Comparison of ENCODE assay signal across 1 cellular context in genomic region chr6:105136433-105137350, GRCh38.
A peak's percentile ranks its signal among the peaks of the same experiment; 100 is the strongest.
TF ChIP-seq lines count a peak whose summit lies in the region.

No MANE protein-coding gene starts in this region.

TF ChIP-seq in HepG2, 621 proteins besides CTCF, POLR2A, EP300 and RAD21 (continued from another document):
- TF ChIP-seq TFDP2 (CRISPR knock-in tag; IDR thresholded peaks at IDR 0.05) (peak; percentile 37), MXD3 (CRISPR knock-in tag; IDR thresholded peaks at IDR 0.05) (peak; percentile 37; the same call in 1 of the 2 replicates), HNRNPLL (IDR thresholded peaks at IDR 0.05; ENCODE audit: low read depth, low read length, poor library complexity, severe bottlenecking) (peak; percentile 35), NRL (CRISPR knock-in tag; IDR thresholded peaks at IDR 0.05; ENCODE audit: borderline replicate concordance) (no peak), MTF2 (CRISPR knock-in tag; IDR thresholded peaks at IDR 0.05; ENCODE audit: borderline replicate concordance) (peak; percentile 78; the same call in 1 of the 2 replicates), GABPB1 (CRISPR knock-in tag; IDR thresholded peaks at IDR 0.05) (peak; percentile 39; the same call in 1 of the 2 replicates), ATF7 (IDR thresholded peaks at IDR 0.05) (no peak), ATF7 (CRISPR knock-in tag; IDR thresholded peaks at IDR 0.05) (no peak), ZNF609 (CRISPR knock-in tag; IDR thresholded peaks at IDR 0.05; ENCODE audit: borderline replicate concordance) (0 out of 2 replicates have a peak, but pooled peaks have one; percentile 18), ZNF768 (CRISPR knock-in tag; IDR thresholded peaks at IDR 0.05) (no peak), HMGXB4 (CRISPR knock-in tag; IDR thresholded peaks at IDR 0.05; ENCODE audit: borderline replicate concordance in 1 of 2, low read depth in 1 of 2) (peak in 1 of 2 experiments; percentile 70; a peak in 3 of 4 replicates), ZNF317 (CRISPR knock-in tag; IDR thresholded peaks at IDR 0.05) (no peak)
TF ChIP-seq in HepG2: peak in this region for 40.
